1 cellular context compared by ENCODE assay signal in the genomic region with DNA sequence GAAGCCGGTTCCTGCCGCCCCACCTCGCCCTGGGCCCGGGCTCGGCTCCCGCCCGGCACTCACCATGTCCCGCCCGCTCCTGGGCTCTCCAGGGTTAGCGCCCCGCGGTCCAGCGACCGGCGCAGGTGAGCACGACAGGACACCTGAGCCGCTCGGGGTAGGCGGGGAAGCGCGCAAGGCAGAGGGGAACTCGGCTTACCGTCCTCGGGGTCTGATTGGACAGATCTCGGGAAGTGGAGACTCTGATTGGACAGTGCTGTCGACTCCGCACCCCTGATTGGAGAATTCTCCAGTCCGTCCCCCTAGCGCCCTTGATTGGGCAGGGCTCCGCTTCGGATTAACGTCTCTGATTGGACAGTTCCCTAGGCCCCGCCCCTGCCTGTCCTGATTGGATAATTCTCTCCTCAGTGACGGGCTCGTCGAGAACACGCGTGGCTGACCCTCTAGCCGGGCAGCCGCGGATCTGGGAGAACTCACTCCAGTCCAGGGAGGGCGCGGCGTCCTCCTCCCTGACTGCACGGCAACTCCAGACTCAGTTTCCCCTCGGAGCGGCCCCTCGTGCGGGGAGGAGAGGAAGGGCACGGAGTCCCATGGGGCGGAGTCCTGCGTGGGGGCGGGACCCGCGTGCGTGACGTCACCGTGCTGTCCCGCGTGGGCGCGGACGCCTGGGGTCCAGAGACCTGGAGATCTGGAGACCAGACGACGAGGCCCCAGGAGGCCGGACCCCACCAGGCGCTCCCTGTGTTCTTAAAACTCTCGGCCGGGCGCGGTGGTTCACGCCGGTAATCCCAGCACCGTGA.
TF ChIP-seq lines count a peak whose summit lies in the region.

A gene (minus strand): TSS at position 197 of the 800 bp plus-strand sequence. CDS start 131 bp downstream, at position 66.

TF ChIP-seq in HCT116, 20 proteins besides CTCF, POLR2A, EP300 and RAD21:
- TF ChIP-seq EZH2 (IDR thresholded peaks at IDR 0.05), result no peak
- TF ChIP-seq, protein P1, sequence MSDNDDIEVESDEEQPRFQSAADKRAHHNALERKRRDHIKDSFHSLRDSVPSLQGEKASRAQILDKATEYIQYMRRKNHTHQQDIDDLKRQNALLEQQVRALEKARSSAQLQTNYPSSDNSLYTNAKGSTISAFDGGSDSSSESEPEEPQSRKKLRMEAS (IDR thresholded peaks at IDR 0.05), result peak; percentile 84
- TF ChIP-seq, protein P2, sequence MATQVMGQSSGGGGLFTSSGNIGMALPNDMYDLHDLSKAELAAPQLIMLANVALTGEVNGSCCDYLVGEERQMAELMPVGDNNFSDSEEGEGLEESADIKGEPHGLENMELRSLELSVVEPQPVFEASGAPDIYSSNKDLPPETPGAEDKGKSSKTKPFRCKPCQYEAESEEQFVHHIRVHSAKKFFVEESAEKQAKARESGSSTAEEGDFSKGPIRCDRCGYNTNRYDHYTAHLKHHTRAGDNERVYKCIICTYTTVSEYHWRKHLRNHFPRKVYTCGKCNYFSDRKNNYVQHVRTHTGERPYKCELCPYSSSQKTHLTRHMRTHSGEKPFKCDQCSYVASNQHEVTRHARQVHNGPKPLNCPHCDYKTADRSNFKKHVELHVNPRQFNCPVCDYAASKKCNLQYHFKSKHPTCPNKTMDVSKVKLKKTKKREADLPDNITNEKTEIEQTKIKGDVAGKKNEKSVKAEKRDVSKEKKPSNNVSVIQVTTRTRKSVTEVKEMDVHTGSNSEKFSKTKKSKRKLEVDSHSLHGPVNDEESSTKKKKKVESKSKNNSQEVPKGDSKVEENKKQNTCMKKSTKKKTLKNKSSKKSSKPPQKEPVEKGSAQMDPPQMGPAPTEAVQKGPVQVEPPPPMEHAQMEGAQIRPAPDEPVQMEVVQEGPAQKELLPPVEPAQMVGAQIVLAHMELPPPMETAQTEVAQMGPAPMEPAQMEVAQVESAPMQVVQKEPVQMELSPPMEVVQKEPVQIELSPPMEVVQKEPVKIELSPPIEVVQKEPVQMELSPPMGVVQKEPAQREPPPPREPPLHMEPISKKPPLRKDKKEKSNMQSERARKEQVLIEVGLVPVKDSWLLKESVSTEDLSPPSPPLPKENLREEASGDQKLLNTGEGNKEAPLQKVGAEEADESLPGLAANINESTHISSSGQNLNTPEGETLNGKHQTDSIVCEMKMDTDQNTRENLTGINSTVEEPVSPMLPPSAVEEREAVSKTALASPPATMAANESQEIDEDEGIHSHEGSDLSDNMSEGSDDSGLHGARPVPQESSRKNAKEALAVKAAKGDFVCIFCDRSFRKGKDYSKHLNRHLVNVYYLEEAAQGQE (IDR thresholded peaks at IDR 0.05; ENCODE audit: low read depth), result no peak
- peak; percentile 85 for TF ChIP-seq POLR2AphosphoS5 (IDR thresholded peaks at IDR 0.05; ENCODE audit: low read depth, low read length)
- no peak for TF ChIP-seq SIN3A (IDR thresholded peaks at IDR 0.05; ENCODE audit: low read depth)
- TF ChIP-seq, protein P3, sequence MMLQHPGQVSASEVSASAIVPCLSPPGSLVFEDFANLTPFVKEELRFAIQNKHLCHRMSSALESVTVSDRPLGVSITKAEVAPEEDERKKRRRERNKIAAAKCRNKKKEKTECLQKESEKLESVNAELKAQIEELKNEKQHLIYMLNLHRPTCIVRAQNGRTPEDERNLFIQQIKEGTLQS (IDR thresholded peaks at IDR 0.05), result no peak
- TF ChIP-seq SP1 (IDR thresholded peaks at IDR 0.05; ENCODE audit: low read depth), result peak; percentile 100
- peak; percentile 90 for TF ChIP-seq EGR1 (IDR thresholded peaks at IDR 0.05; ENCODE audit: low read depth)
